In genomic region chrX:19535481-19535880, GRCh38 we compare ENCODE assay signal across 8 cellular contexts. TPM values are rescaled to one million over a fixed set of nuclear protein-coding genes. Genes with fewer than 3 reads are reported as not detected.
DNase-seq lines count a peak whose midpoint lies in the region; TF ChIP-seq lines count a peak whose summit lies in the region.
"Had no signal": no experiment of that assay in that cellular context is flagged by ENCODE, and none has a peak within 500 bp of the region (broad histone marks: within the 10 kb centered on the region; RNA-seq: fewer than 3 reads in every experiment).

No MANE protein-coding gene starts in this region.

- H3K4me3 Mint-ChIP-seq in brain = no peak overlapping the region

- no peak overlapping the region for H3K27ac Mint-ChIP-seq in brain

- H3K9me3 Mint-ChIP-seq in brain = peaks cover 0 to 8% (median 0%) of the 10 kb centered on the region in 5 experiments

- TF ChIP-seq CTCF in brain (conservative IDR thresholded peaks at IDR 0.05) (peak; percentile 31 to 48), GM13976 (IDR thresholded peaks at IDR 0.05; ENCODE audit: borderline replicate concordance, control extremely low read depth, extremely low read depth, insufficient read depth, missing control alignments) (no peak)

- H3K27me3 Mint-ChIP-seq in brain = no peaks in the 10 kb centered on the region

- in situ Hi-C loops in GM13976 (cut with MboI; ENCODE audit: low sequenced_read_pairs, unreplicated experiment) = no loop called here

- DNase-seq in DMS53 (lab: John Stamatoyannopoulos, UW) (peak; percentile 82), LHCN-M2 (ENCODE audit: low read depth) (peak; percentile 54), myocyte (ENCODE audit: low read depth) (peak; percentile 54), dedifferentiated amniotic fluid mesenchymal stem cell (ENCODE audit: extremely low spot score) (no peak), GM13976 (ENCODE audit: low spot score) (no peak), CD1c-positive myeloid dendritic cell (ENCODE audit: extremely low spot score) (no peak)
- DNase-seq: NCI-H1048 had no signal

- no peaks in the 10 kb centered on the region for H3K4me1 Mint-ChIP-seq in brain

- H3K36me3 Mint-ChIP-seq in brain = no peaks in the 10 kb centered on the region

RNA-seq across cellular contexts. Expression of gene MAP3K15, which starts 20.2 kb away (rescaled TPM):
- not detected in 2 replicates for total RNA-seq in LHCN-M2 (2014; rRNA removed)
- polyA plus RNA-seq in LHCN-M2 (2012) = 0.07 TPM
- 0.20 TPM for polyA plus RNA-seq in brain (ENCODE audit: insufficient read depth, low read depth, low replicate concordance)
- not detected in 2 replicates for total RNA-seq in myocyte
- polyA plus RNA-seq in myocyte (2012) = 0.06 TPM

Comparison
In these comparisons a context has a peak if more than half of its experiments do, and no peak if none do; other contexts are left out.
1. DNase-seq: peak in DMS53 (single experiment), LHCN-M2 (single experiment) and myocyte (single experiment); none in dedifferentiated amniotic fluid mesenchymal stem cell (single experiment), GM13976 (single experiment) and CD1c-positive myeloid dendritic cell (single experiment).